In the genomic region with DNA sequence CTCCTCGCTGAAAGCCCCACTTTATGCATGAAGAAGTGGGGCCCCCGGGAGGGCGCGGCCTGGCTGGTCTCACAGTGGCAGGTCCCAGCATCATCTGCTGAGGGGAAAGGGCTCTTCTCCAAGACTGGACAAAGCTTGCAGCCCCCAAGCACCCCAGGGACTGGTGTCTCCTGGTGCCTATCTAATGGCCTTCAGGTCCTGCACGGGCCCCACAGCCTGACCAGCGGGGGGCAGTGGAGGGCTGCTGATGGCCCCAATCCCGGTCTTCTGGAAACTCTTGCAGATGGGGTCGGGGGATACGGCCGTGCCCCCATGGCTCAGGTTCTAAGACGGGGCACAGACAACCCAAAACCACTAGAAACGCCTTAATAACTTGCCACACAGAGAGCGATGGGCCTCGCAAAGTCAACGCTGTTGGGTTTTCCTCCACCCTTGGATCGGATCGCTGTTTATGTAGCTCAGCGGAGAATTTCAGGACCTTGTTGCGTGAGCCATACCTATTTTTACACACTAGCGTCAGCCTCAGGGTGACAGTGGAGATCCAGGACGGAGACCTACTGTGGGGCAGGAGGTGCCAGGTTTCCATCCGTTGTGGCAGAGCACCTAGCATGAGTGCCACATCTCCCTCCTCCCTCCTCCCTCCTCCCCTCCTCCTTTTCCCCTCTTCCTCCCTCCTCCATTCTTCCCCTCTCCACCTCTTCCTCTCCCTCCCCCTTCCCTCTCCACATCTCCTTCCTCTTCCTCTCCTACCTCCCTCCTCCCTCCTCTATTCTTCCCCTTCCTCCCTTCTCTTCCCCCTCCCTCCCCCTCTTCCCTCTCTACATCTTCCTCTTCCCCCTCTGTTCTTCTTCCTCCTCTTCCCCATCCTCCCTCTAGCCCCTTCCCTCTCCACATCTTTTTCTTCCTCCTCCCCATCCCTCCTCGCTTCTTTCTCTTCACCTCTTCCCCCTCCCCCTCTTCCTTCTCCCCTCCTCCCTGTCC, we compare ENCODE assay signal across 1 cellular context.
TF ChIP-seq lines count a peak whose summit lies in the region.

No MANE protein-coding gene starts in this region.

TF ChIP-seq in WTC11, 78 proteins besides CTCF, POLR2A, EP300 and RAD21 (continued from another document):
- TF ChIP-seq, protein P1, sequence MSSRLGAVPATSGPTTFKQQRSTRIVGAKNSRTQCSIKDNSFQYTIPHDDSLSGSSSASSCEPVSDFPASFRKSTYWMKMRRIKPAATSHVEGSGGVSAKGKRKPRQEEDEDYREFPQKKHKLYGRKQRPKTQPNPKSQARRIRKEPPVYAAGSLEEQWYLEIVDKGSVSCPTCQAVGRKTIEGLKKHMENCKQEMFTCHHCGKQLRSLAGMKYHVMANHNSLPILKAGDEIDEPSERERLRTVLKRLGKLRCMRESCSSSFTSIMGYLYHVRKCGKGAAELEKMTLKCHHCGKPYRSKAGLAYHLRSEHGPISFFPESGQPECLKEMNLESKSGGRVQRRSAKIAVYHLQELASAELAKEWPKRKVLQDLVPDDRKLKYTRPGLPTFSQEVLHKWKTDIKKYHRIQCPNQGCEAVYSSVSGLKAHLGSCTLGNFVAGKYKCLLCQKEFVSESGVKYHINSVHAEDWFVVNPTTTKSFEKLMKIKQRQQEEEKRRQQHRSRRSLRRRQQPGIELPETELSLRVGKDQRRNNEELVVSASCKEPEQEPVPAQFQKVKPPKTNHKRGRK (CRISPR knock-in tag; IDR thresholded peaks at IDR 0.05; ENCODE audit: borderline replicate concordance): 0 out of 2 replicates have a peak, but pooled peaks have one; percentile 66
- TF ChIP-seq, protein P2, sequence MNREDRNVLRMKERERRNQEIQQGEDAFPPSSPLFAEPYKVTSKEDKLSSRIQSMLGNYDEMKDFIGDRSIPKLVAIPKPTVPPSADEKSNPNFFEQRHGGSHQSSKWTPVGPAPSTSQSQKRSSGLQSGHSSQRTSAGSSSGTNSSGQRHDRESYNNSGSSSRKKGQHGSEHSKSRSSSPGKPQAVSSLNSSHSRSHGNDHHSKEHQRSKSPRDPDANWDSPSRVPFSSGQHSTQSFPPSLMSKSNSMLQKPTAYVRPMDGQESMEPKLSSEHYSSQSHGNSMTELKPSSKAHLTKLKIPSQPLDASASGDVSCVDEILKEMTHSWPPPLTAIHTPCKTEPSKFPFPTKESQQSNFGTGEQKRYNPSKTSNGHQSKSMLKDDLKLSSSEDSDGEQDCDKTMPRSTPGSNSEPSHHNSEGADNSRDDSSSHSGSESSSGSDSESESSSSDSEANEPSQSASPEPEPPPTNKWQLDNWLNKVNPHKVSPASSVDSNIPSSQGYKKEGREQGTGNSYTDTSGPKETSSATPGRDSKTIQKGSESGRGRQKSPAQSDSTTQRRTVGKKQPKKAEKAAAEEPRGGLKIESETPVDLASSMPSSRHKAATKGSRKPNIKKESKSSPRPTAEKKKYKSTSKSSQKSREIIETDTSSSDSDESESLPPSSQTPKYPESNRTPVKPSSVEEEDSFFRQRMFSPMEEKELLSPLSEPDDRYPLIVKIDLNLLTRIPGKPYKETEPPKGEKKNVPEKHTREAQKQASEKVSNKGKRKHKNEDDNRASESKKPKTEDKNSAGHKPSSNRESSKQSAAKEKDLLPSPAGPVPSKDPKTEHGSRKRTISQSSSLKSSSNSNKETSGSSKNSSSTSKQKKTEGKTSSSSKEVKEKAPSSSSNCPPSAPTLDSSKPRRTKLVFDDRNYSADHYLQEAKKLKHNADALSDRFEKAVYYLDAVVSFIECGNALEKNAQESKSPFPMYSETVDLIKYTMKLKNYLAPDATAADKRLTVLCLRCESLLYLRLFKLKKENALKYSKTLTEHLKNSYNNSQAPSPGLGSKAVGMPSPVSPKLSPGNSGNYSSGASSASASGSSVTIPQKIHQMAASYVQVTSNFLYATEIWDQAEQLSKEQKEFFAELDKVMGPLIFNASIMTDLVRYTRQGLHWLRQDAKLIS (CRISPR knock-in tag; IDR thresholded peaks at IDR 0.05; ENCODE audit: borderline replicate concordance): no peak
- peak; percentile 64 for TF ChIP-seq ZNF263 (CRISPR knock-in tag; IDR thresholded peaks at IDR 0.05; ENCODE audit: low read depth)
- TF ChIP-seq, protein P3, sequence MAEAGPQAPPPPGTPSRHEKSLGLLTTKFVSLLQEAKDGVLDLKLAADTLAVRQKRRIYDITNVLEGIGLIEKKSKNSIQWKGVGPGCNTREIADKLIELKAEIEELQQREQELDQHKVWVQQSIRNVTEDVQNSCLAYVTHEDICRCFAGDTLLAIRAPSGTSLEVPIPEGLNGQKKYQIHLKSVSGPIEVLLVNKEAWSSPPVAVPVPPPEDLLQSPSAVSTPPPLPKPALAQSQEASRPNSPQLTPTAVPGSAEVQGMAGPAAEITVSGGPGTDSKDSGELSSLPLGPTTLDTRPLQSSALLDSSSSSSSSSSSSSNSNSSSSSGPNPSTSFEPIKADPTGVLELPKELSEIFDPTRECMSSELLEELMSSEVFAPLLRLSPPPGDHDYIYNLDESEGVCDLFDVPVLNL (CRISPR knock-in tag; IDR thresholded peaks at IDR 0.05; ENCODE audit: borderline replicate concordance, low read depth): no peak
